Comparison of ENCODE assay signal across 23 cellular contexts in genomic region chr2:158599609-158600008, GRCh38.
DNase-seq lines count a peak whose midpoint lies in the region; ATAC-seq and TF ChIP-seq lines count a peak whose summit lies in the region.
"Had no signal": no experiment of that assay in that cellular context is flagged by ENCODE, and none has a peak within 500 bp of the region (broad histone marks: within the 10 kb centered on the region; RNA-seq: fewer than 3 reads in every experiment).

No MANE protein-coding gene starts in this region.

- H3K27me3 ChIP-seq in GM23338 (ENCODE audit: insufficient read depth) (no peaks in the 10 kb centered on the region), Panc1 (ENCODE audit: control insufficient read depth, insufficient read depth, low read length) (no peaks in the 10 kb centered on the region), esophagus muscularis mucosa (no peaks in the 10 kb centered on the region)
- H3K27me3 ChIP-seq: ascending aorta, colonic mucosa, suprapubic skin had no signal

- no peaks in the 10 kb centered on the region for H3K9me2 ChIP-seq in GM23338 (ENCODE audit: insufficient read depth)

- H3K4me1 Mint-ChIP-seq in GM23338, result peaks cover 11% of the 10 kb centered on the region
- H3K4me1 Mint-ChIP-seq in activated CD4-positive, alpha-beta memory T cell treated with anti-CD3 and anti-CD28 coated beads for 36 hours (ENCODE audit: low read depth), result no peaks in the 10 kb centered on the region
- H3K4me1 Mint-ChIP-seq: activated CD4-positive, alpha-beta T cell treated with anti-CD3 and anti-CD28 coated beads, Interleukin-2, amount 10 ng/mL, durations not matched to agents 24 days and 14 days; B cell; immature natural killer cell; natural killer cell had no signal

- H3K9me3 ChIP-seq in Panc1 (ENCODE audit: control insufficient read depth, insufficient read depth, low read depth, low read length) (no peaks in the 10 kb centered on the region), esophagus muscularis mucosa (no peaks in the 10 kb centered on the region)
- H3K9me3 ChIP-seq: ascending aorta, Caco-2, colonic mucosa, suprapubic skin had no signal

- H3K79me2 ChIP-seq in GM23338 (replicated peaks; ENCODE audit: insufficient read depth), result no peaks in the 10 kb centered on the region

- no TSS peak for BruUV-seq in Panc1 (replicated peaks; lab: Mats Ljungman, UMichigan)

- H3K4me1 ChIP-seq in GM23338 (ENCODE audit: insufficient read depth), result peaks cover 13% of the 10 kb centered on the region; the same call in 1 of the 2 replicates
- no peaks in the 10 kb centered on the region for H3K4me1 ChIP-seq in Panc1 (ENCODE audit: control insufficient read depth, insufficient read depth, low read length)
- H3K4me1 ChIP-seq in esophagus muscularis mucosa, result peaks cover 16 to 26% (median 19%) of the 10 kb centered on the region in 4 donors
- H3K4me1 ChIP-seq: colonic mucosa had no signal

- no peak for TF ChIP-seq POLR2A in esophagus muscularis mucosa (IDR thresholded peaks at IDR 0.05; ENCODE audit: low read depth)

- no peaks in the 10 kb centered on the region; the same call in 1 of the 2 replicates for H4K20me1 ChIP-seq in GM23338 (replicated peaks; ENCODE audit: insufficient read depth)

- in situ Hi-C loops in Panc1 (cut with HindIII; ENCODE audit: low pct_unique_long_range_greater_than_20kb, low sequenced_read_pairs), result no loop called here

- no peaks in the 10 kb centered on the region for H3K9me3 Mint-ChIP-seq in GM23338
- H3K9me3 Mint-ChIP-seq in activated CD4-positive, alpha-beta memory T cell treated with anti-CD3 and anti-CD28 coated beads for 36 hours, result no peaks in the 10 kb centered on the region
- H3K9me3 Mint-ChIP-seq: activated CD4-positive, alpha-beta T cell treated with anti-CD3 and anti-CD28 coated beads, Interleukin-2, amount 10 ng/mL, durations not matched to agents 24 days and 14 days; immature natural killer cell; natural killer cell had no signal

- POLR2A ChIA-PET in Panc1 (lab: Charles Lee), result no interaction called here
- POLR2A ChIA-PET in activated CD4-positive, alpha-beta memory T cell treated with anti-CD3 and anti-CD28 coated beads for 36 hours (lab: Charles Lee), result no interaction called here

- DNase-seq in GM23338 (ENCODE audit: low spot score), result no peak
- DNase-seq in Panc1 (ENCODE audit: low read depth, low spot score), result no peak
- no peak for DNase-seq in esophagus muscularis mucosa (ENCODE audit: extremely low spot score)
- peak; percentile 24 for DNase-seq in myocyte (ENCODE audit: low read depth)
- DNase-seq in T-helper 2 cell, result no peak
- no peak for DNase-seq in activated CD4-positive, alpha-beta memory T cell treated with anti-CD3 and anti-CD28 coated beads for 36 hours
- no peak for DNase-seq in NCI-H2029 (lab: John Stamatoyannopoulos, UW)
- DNase-seq: activated CD4-positive, alpha-beta T cell treated with anti-CD3 and anti-CD28 coated beads, Interleukin-2, amount 10 ng/mL, durations not matched to agents 24 days and 14 days; activated naive CD4-positive, alpha-beta T cell; Caco-2; H7; immature natural killer cell; Karpas-422; natural killer cell; NCI-H526 treated with DMSO at 0.1 percent for 48 hours; OCI-M1; stimulated activated CD4-positive, alpha-beta T cell treated with anti-CD3 and anti-CD28 coated beads, Interleukin-4, amount 100 ng/mL, for 24 hours had no signal

- H3K36me3 ChIP-seq in GM23338 (ENCODE audit: insufficient read depth) (no peaks in the 10 kb centered on the region; the same call in 1 of the 2 replicates), Panc1 (ENCODE audit: control insufficient read depth, insufficient read depth, low read length) (no peaks in the 10 kb centered on the region), esophagus muscularis mucosa (peaks cover 0 to 11% (median 0%) of the 10 kb centered on the region in 4 donors)
- H3K36me3 ChIP-seq: ascending aorta, colonic mucosa, suprapubic skin had no signal

- no peak overlapping the region for H2AFZ ChIP-seq in GM23338

- no peaks in the 10 kb centered on the region; the same call in 2 of the 3 replicates for H3K36me3 Mint-ChIP-seq in GM23338 (ENCODE audit: low read depth)
- peaks cover 7% of the 10 kb centered on the region for H3K36me3 Mint-ChIP-seq in activated CD4-positive, alpha-beta memory T cell treated with anti-CD3 and anti-CD28 coated beads for 36 hours
- H3K36me3 Mint-ChIP-seq: natural killer cell had no signal

- CTCF ChIA-PET in Panc1 (lab: Charles Lee), result no interaction called here
- CTCF ChIA-PET in activated CD4-positive, alpha-beta memory T cell treated with anti-CD3 and anti-CD28 coated beads for 36 hours (lab: Charles Lee), result no interaction called here

- intact Hi-C loops in Panc1 (cut with micrococcal nuclease; ENCODE audit: unreplicated experiment), result no loop called here
- intact Hi-C loops in esophagus muscularis mucosa (cut with DNase I), result loop anchor here (10.0 kb wide), 1 partner anchor 145 kb away; the partner anchor contains the start of genes CCDC148 and PKP4
- intact Hi-C loops in activated CD4-positive, alpha-beta memory T cell treated with anti-CD3 and anti-CD28 coated beads for 36 hours (cut with micrococcal nuclease), result no loop called here

- TF ChIP-seq EP300 in esophagus muscularis mucosa (IDR thresholded peaks at IDR 0.05), result no peak

- H3K4me3 Mint-ChIP-seq in GM23338, result no peak overlapping the region
- H3K4me3 Mint-ChIP-seq in activated CD4-positive, alpha-beta memory T cell treated with anti-CD3 and anti-CD28 coated beads for 36 hours, result no peak overlapping the region
- H3K4me3 Mint-ChIP-seq: activated CD4-positive, alpha-beta T cell treated with anti-CD3 and anti-CD28 coated beads, Interleukin-2, amount 10 ng/mL, durations not matched to agents 24 days and 14 days; B cell; immature natural killer cell; natural killer cell had no signal

- H3K27ac ChIP-seq in GM23338 (ENCODE audit: low read depth), result no peak overlapping the region
- no peak overlapping the region for H3K27ac ChIP-seq in Panc1 (ENCODE audit: low read length)
- peak overlapping the region; percentile 6 to 43 (median 18) for H3K27ac ChIP-seq in esophagus muscularis mucosa (replicated peaks in 1 of 4)
- H3K27ac ChIP-seq: colonic mucosa, suprapubic skin had no signal

- no peak overlapping the region for H3K4me3 ChIP-seq in GM23338
- H3K4me3 ChIP-seq in Panc1 (ENCODE audit: low read depth in 2 of 2, low read length in 2 of 2), result no peak overlapping the region
- H3K4me3 ChIP-seq in esophagus muscularis mucosa, result no peak overlapping the region
- H3K4me3 ChIP-seq: colonic mucosa, skin epidermis, suprapubic skin had no signal

- H3F3A ChIP-seq in GM23338 (replicated peaks; ENCODE audit: low read depth), result no peaks in the 10 kb centered on the region

- TF ChIP-seq CTCF in GM23338 (conservative IDR thresholded peaks at IDR 0.05; ENCODE audit: low read depth in 2 of 2) (no peak), Panc1 (IDR thresholded peaks at IDR 0.05) (no peak), esophagus muscularis mucosa (IDR thresholded peaks at IDR 0.05) (no peak)

- peaks cover 1% of the 10 kb centered on the region for H3K27me3 Mint-ChIP-seq in GM23338 (ENCODE audit: insufficient read depth, low read depth, poor library complexity)
- H3K27me3 Mint-ChIP-seq in activated CD4-positive, alpha-beta memory T cell treated with anti-CD3 and anti-CD28 coated beads for 36 hours, result no peaks in the 10 kb centered on the region
- H3K27me3 Mint-ChIP-seq: activated CD4-positive, alpha-beta T cell treated with anti-CD3 and anti-CD28 coated beads, Interleukin-2, amount 10 ng/mL, durations not matched to agents 24 days and 14 days; B cell had no signal

- no peak overlapping the region for H3K27ac Mint-ChIP-seq in GM23338
- no peak overlapping the region for H3K27ac Mint-ChIP-seq in activated CD4-positive, alpha-beta memory T cell treated with anti-CD3 and anti-CD28 coated beads for 36 hours
- H3K27ac Mint-ChIP-seq: activated CD4-positive, alpha-beta T cell treated with anti-CD3 and anti-CD28 coated beads, Interleukin-2, amount 10 ng/mL, durations not matched to agents 24 days and 14 days; B cell; immature natural killer cell; natural killer cell had no signal

- ATAC-seq in GM23338 (peak; percentile 37; the same call in 1 of the 3 replicates), Panc1 (peak; percentile 57; the same call in 1 of the 2 replicates), GM19023 (IDR thresholded peaks at IDR 0.05; ENCODE audit: unreplicated experiment) (no peak)
- ATAC-seq: natural killer cell had no signal

- no peak overlapping the region for H3K4me2 ChIP-seq in GM23338

TF ChIP-seq in GM23338, 12 proteins besides CTCF, POLR2A, EP300 and RAD21:
- TF ChIP-seq EZH2phosphoT487 (IDR thresholded peaks at IDR 0.05; ENCODE audit: unreplicated experiment), result no peak
- TF ChIP-seq POLR2AphosphoS5 (IDR thresholded peaks at IDR 0.05; ENCODE audit: low read depth), result no peak

Comparison
In these comparisons a context has a peak if more than half of its experiments do, and no peak if none do; other contexts are left out.
1. H3K27ac ChIP-seq: peak in esophagus muscularis mucosa (4 of 4); none in GM23338 (single experiment) and Panc1 (single experiment).